Comparison of ENCODE assay signal across 24 cellular contexts in the genomic region with DNA sequence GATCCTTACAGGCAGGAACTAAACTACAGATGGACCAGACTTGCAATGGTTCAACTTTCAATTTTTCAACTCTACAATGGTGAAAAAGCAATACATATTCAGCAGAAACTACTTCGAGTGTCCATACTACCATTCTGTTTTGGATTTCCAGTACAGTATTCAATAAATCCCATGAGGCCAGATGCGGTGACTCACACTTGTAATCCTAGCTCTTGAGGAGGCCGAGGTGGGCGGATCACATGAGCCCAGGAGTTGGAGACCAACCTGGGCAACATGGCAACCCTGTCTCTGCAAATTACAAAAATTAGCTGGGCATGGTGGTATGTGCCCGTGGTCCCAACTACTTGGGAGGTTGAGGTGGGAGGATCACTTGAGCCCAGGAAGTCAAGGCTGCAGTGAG.
DNase-seq lines count a peak whose midpoint lies in the region; ATAC-seq, FAIRE-seq and TF ChIP-seq lines count a peak whose summit lies in the region.
"Had no signal": no experiment of that assay in that cellular context is flagged by ENCODE, and none has a peak within 500 bp of the region (broad histone marks: within the 10 kb centered on the region; RNA-seq: fewer than 3 reads in every experiment).

No MANE protein-coding gene starts in this region.

- in situ Hi-C loops in K562 (cut with MboI): loop anchor here (25.0 kb wide), 1 partner anchor 1954 kb away; no protein-coding TSS in a partner anchor

- no peak overlapping the region for H2AFZ ChIP-seq in K562 (ENCODE audit: low read depth, low read length)

- TF ChIP-seq CTCF in K562 (IDR thresholded peaks at IDR 0.05 in 2 of 3, conservative IDR thresholded peaks at IDR 0.05 in 1 of 3; ENCODE audit: insufficient read depth in 2 of 3, low read depth in 1 of 3, low read length in 3 of 3) (no peak), foreskin fibroblast (IDR thresholded peaks at IDR 0.05; ENCODE audit: low read depth, low read length) (no peak), dorsolateral prefrontal cortex (IDR thresholded peaks at IDR 0.05 in 54 of 56, conservative IDR thresholded peaks at IDR 0.05 in 2 of 56; ENCODE audit: low read depth in 1 of 56, partially characterized antibody in 56 of 56) (no peak)

- no peaks in the 10 kb centered on the region for H3K9me3 ChIP-seq in K562 (replicated peaks; ENCODE audit: control insufficient read depth, insufficient read depth, low read depth, low read length)
- H3K9me3 ChIP-seq: BE2C, thyroid gland had no signal

- H3K4me3 ChIP-seq in K562 (no peak overlapping the region), foreskin fibroblast (ENCODE audit: low read depth in 1 of 2, low read length in 2 of 2) (no peak overlapping the region), dorsolateral prefrontal cortex (no peak overlapping the region)
- H3K4me3 ChIP-seq: gastroesophageal sphincter, GM12878, SK-N-MC, thyroid gland had no signal

- CTCF ChIA-PET in K562 (lab: Yijun Ruan, JAX; ENCODE audit: low intra/inter-chr PET ratio): no interaction called here

- FAIRE-seq in K562 (lab: Jason Lieb, UNC): no peak
- FAIRE-seq: GM12878, HepG2 had no signal

- H3K27me3 ChIP-seq in K562 (ENCODE audit: control insufficient read depth in 2 of 2, insufficient read depth in 2 of 2, low read length in 2 of 2): no peaks in the 10 kb centered on the region; a peak in 1 of 5 replicates
- no peaks in the 10 kb centered on the region for H3K27me3 ChIP-seq in dorsolateral prefrontal cortex
- H3K27me3 ChIP-seq: BE2C, thyroid gland had no signal

- no TSS peak for BruUV-seq in K562 (replicated peaks; lab: Mats Ljungman, UMichigan)

- intact Hi-C loops in K562 (cut with micrococcal nuclease): loop anchor here (10.0 kb wide), 1 partner anchor 1277 kb away; no protein-coding TSS in a partner anchor
- intact Hi-C loops in dorsolateral prefrontal cortex (cut with DNase I): no loop called here

- TF ChIP-seq RAD21 in Ishikawa (IDR thresholded peaks at IDR 0.05; ENCODE audit: low read depth) (no peak), K562 (CRISPR knock-in tag; conservative IDR thresholded peaks at IDR 0.05 in 1 of 2, IDR thresholded peaks at IDR 0.05 in 1 of 2) (no peak)

- 4% methylated on average over 5 of the region's 5 CpGs for WGBS in K562 (ENCODE audit: insufficient coverage, low coverage, missing lambda C conversion rate)

- no peak overlapping the region for H3K9ac ChIP-seq in K562 (ENCODE audit: insufficient read depth in 1 of 2, low read depth in 2 of 2, low read length in 2 of 2)

- no peak for TF ChIP-seq POLR2A in K562 (conservative IDR thresholded peaks at IDR 0.05)

- no peak for ATAC-seq in K562
- ATAC-seq: gastroesophageal sphincter; GM12878; HepG2; stimulated activated memory B cell treated with anti-CD40 and anti-IgM and Interleukin-4, amounts not matched to agents 10 μg/mL and 1 μg/mL and 100 μg/mL, for 72 hours had no signal

- H3K27ac ChIP-seq in K562 (ENCODE audit: extremely low read depth, low read depth, low read length) (no peak overlapping the region), dorsolateral prefrontal cortex (no peak overlapping the region)
- H3K27ac ChIP-seq: gastroesophageal sphincter, SK-N-MC, thyroid gland had no signal

- no peak for TF ChIP-seq EP300 in Ishikawa (IDR thresholded peaks at IDR 0.05; ENCODE audit: borderline replicate concordance)
- no peak for TF ChIP-seq EP300 in K562 (IDR thresholded peaks at IDR 0.05; ENCODE audit: low read length)

- no peak overlapping the region for H3K4me2 ChIP-seq in K562 (ENCODE audit: insufficient read depth, low read length)

- no peaks in the 10 kb centered on the region for H3K4me1 ChIP-seq in K562 (replicated peaks in 1 of 2; ENCODE audit: control insufficient read depth in 2 of 2, insufficient read depth in 2 of 2, low read length in 2 of 2)
- H3K4me1 ChIP-seq: BE2C, thyroid gland had no signal

- no peaks in the 10 kb centered on the region for H3K9me1 ChIP-seq in K562 (ENCODE audit: control insufficient read depth, insufficient read depth, low read length)

- DNase-seq in Daoy (ENCODE audit: low read depth) (peak; percentile 69), K562 (ENCODE audit: extremely low read depth in 1 of 4, low spot score in 3 of 4) (no peak), foreskin fibroblast (peak; percentile 21 to 64), HK-2 (ENCODE audit: unreplicated experiment) (no peak), ureter (ENCODE audit: low spot score) (no peak), NCI-H2227 treated with DMSO at 0.1 percent for 48 hours (lab: John Stamatoyannopoulos, UW) (no peak), dorsolateral prefrontal cortex (no peak)
- DNase-seq: activated effector memory CD4-positive, alpha-beta T cell treated with Interleukin-2 at 50 U/mL for 16 hours; BE2C; Calu3; cerebellar nuclear complex; effector memory CD4-positive, alpha-beta T cell; GF-D8; MV-4-11; NCI-H2029; NCI-H748 treated with DMSO at 0.1 percent for 48 hours; stimulated activated CD4-positive, alpha-beta T cell treated with anti-CD3 and anti-CD28 coated beads, Interleukin-15, amount 100 ng/mL, for 24 hours; thyroid gland had no signal

- H4K20me1 ChIP-seq in K562 (replicated peaks; ENCODE audit: control insufficient read depth, insufficient read depth, low read length): no peaks in the 10 kb centered on the region

- no peaks in the 10 kb centered on the region for H3K79me2 ChIP-seq in K562 (ENCODE audit: control insufficient read depth, insufficient read depth, low read length)

- H3K36me3 ChIP-seq in K562 (ENCODE audit: control insufficient read depth, insufficient read depth, low read length): no peaks in the 10 kb centered on the region
- H3K36me3 ChIP-seq: BE2C, gastroesophageal sphincter, thyroid gland had no signal

- POLR2A ChIA-PET in K562 (lab: Yijun Ruan, JAX): no interaction called here

TF ChIP-seq in Ishikawa, 13 proteins besides CTCF, POLR2A, EP300 and RAD21:
- TF ChIP-seq EGR1 (IDR thresholded peaks at IDR 0.05) (peak; percentile 11; the same call in 1 of the 2 replicates), TCF12 (IDR thresholded peaks at IDR 0.05; ENCODE audit: low read depth) (no peak)

TF ChIP-seq in K562, 482 proteins besides CTCF, POLR2A, EP300 and RAD21:
- TF ChIP-seq STAT5B (CRISPR knock-in tag; IDR thresholded peaks at IDR 0.05) (no peak), SMAD4 (CRISPR knock-in tag; conservative IDR thresholded peaks at IDR 0.05) (no peak), EGR1 (conservative IDR thresholded peaks at IDR 0.05) (0 out of 2 replicates have a peak, but pooled peaks have one; percentile 23), LEF1 (IDR thresholded peaks at IDR 0.05) (no peak)
TF ChIP-seq in K562: peak in this region for 1.

Comparison
In these comparisons a context has a peak if more than half of its experiments do, and no peak if none do; other contexts are left out.
1. DNase-seq: peak in Daoy (single experiment) and foreskin fibroblast (2 of 2); none in K562 (0 of 4), HK-2 (single experiment), ureter (single experiment), NCI-H2227 treated with DMSO at 0.1 percent for 48 hours (single experiment) and dorsolateral prefrontal cortex (0 of 10).